In the genomic region with DNA sequence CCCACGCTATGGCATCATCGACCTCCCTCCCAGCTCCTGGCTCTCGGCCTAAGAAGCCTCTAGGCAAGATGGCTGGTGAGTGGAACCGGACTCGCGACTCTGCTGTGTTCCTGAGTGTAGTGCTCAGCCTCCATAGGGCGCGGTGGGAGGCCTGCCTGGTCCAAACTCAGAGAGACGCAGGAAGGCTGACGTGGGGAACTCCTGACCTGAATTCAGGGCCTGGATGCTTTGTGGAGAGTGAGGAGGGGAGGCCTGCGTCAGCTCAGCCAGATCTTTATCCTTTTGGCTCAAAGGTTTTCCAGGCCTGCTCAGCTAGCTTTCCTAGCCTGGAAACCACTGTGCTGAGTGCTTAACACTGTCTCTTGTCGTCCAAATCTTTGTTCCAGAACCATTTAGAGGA, we compare ENCODE assay signal across 1 cellular context.
TF ChIP-seq lines count a peak whose summit lies in the region.

No MANE protein-coding gene starts in this region.

TF ChIP-seq in IMR-90, 13 proteins besides CTCF, POLR2A, EP300 and RAD21:
- TF ChIP-seq CEBPB (IDR thresholded peaks at IDR 0.05; ENCODE audit: low read depth, low read length) (no peak), BHLHE40 (IDR thresholded peaks at IDR 0.05; ENCODE audit: low read depth, low read length) (no peak), RFX5 (IDR thresholded peaks at IDR 0.05; ENCODE audit: low read depth, low read length) (no peak), FOS (IDR thresholded peaks at IDR 0.05; ENCODE audit: low read depth, low read length) (no peak), RCOR1 (IDR thresholded peaks at IDR 0.05; ENCODE audit: insufficient replicate concordance, low read length) (no peak), CHD1 (IDR thresholded peaks at IDR 0.05; ENCODE audit: low read depth, low read length) (no peak), MAFK (IDR thresholded peaks at IDR 0.05; ENCODE audit: low read depth, low read length) (no peak), NFE2L2 (IDR thresholded peaks at IDR 0.05; ENCODE audit: low read depth, low read length) (no peak), MXI1 (IDR thresholded peaks at IDR 0.05; ENCODE audit: borderline replicate concordance, low read depth, low read length) (no peak), SMC3 (IDR thresholded peaks at IDR 0.05; ENCODE audit: low read depth, low read length) (no peak)
- TF ChIP-seq, protein P1, sequence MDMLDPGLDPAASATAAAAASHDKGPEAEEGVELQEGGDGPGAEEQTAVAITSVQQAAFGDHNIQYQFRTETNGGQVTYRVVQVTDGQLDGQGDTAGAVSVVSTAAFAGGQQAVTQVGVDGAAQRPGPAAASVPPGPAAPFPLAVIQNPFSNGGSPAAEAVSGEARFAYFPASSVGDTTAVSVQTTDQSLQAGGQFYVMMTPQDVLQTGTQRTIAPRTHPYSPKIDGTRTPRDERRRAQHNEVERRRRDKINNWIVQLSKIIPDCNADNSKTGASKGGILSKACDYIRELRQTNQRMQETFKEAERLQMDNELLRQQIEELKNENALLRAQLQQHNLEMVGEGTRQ (IDR thresholded peaks at IDR 0.05; ENCODE audit: low read depth, low read length), result no peak
- TF ChIP-seq, protein P2, sequence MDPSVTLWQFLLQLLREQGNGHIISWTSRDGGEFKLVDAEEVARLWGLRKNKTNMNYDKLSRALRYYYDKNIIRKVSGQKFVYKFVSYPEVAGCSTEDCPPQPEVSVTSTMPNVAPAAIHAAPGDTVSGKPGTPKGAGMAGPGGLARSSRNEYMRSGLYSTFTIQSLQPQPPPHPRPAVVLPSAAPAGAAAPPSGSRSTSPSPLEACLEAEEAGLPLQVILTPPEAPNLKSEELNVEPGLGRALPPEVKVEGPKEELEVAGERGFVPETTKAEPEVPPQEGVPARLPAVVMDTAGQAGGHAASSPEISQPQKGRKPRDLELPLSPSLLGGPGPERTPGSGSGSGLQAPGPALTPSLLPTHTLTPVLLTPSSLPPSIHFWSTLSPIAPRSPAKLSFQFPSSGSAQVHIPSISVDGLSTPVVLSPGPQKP (IDR thresholded peaks at IDR 0.05; ENCODE audit: borderline replicate concordance, low read depth, low read length), result no peak
